Comparison of ENCODE assay signal across 18 cellular contexts in the genomic region with DNA sequence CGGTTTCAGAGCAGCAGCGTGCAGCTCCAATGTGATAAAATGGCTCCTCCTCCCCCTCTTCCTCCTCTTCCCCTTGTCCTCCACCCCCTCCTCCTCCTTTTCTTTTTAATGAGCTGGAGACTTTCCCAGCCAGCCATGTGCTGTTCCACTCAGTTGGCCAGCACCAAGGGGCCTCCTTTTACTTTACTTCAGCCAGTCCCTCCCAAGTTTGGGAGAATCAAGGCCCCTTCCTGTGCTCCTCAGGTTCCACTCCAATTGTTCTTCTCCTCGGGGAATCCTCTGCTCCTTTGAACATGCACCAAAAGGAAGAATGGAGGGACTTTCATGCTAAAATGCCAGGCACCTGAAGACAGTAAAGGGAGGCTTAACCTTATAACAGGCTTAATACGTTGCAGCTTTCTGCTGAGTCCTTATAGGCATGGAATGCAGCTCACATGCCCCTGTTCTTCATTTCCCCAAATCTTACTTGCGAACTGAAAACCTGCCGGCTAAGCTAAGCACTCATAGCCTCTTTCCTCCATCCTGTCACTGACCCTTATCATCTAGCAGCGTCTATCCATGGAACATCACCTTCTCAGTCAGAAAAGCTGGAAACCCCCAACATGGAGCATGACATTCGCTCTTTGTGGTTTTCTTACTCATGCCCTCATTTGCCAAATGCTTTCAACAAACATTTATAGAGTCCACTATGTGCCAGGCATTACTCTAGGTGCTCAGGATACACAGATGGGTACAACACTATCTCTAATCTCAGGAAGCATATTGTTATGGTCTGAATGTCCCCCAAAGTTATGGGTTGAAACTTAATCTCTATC.
DNase-seq lines count a peak whose midpoint lies in the region; ATAC-seq and TF ChIP-seq lines count a peak whose summit lies in the region.
"Had no signal": no experiment of that assay in that cellular context is flagged by ENCODE, and none has a peak within 500 bp of the region (broad histone marks: within the 10 kb centered on the region; RNA-seq: fewer than 3 reads in every experiment).

No MANE protein-coding gene starts in this region.

- H3K27ac ChIP-seq in brain microvascular endothelial cell = no peak overlapping the region
- H3K27ac ChIP-seq: KMS-11, RWPE1, skin epidermis had no signal

- H3K36me3 ChIP-seq in brain microvascular endothelial cell (replicated peaks) (no peaks in the 10 kb centered on the region), HAP-1 (replicated peaks) (no peaks in the 10 kb centered on the region)

- H3K9me3 ChIP-seq in HAP-1 = 0 out of 2 replicates have a peak, but pooled peaks cover 3% of the 10 kb centered on the region

- no peaks in the 10 kb centered on the region for H3K4me1 ChIP-seq in HAP-1

- no peak for ATAC-seq in GM18909 (IDR thresholded peaks at IDR 0.05; ENCODE audit: poor library complexity, unreplicated experiment)
- ATAC-seq: stimulated activated naive B cell treated with anti-CD40 and anti-IgM and Interleukin-4, amounts not matched to agents 10 μg/mL and 1 μg/mL and 100 μg/mL, for 72 hours had no signal

- TF ChIP-seq CTCF in epithelial cell of proximal tubule (conservative IDR thresholded peaks at IDR 0.05; ENCODE audit: low read depth, low read length) = no peak
- no peak for TF ChIP-seq CTCF in brain microvascular endothelial cell (IDR thresholded peaks at IDR 0.05; ENCODE audit: low read depth, low read length, missing control alignments)

- peak; percentile 38 for DNase-seq in ELF-1 (ENCODE audit: low read depth, low spot score)
- peak; percentile 80 for DNase-seq in HT1080 (ENCODE audit: low read depth)
- peak; percentile 70 for DNase-seq in epithelial cell of proximal tubule (ENCODE audit: low read depth)
- peak; percentile 31 for DNase-seq in myocyte (ENCODE audit: low read depth)
- no peak for DNase-seq in brain microvascular endothelial cell
- DNase-seq in islet precursor cell = no peak
- DNase-seq in HAP-1 (ENCODE audit: low spot score in 2 of 2) = no peak
- DNase-seq: activated T-cell treated with anti-CD3 and anti-CD28 coated beads for 4 hours; CD8-positive, alpha-beta memory T cell; GF-D8; NCI-H146; NCI-H524 treated with DMSO at 0.1 percent for 48 hours; stimulated activated naive B cell treated with anti-CD40 and anti-IgM and Interleukin-4, amounts not matched to agents 10 μg/mL and 1 μg/mL and 100 μg/mL, for 72 hours; T-helper 1 cell had no signal

- in situ Hi-C loops in brain microvascular endothelial cell (cut with HindIII; ENCODE audit: low pct_ligation_motif_present, low sequenced_read_pairs) (no loop called here), HAP-1 (cut with MboI; ENCODE audit: low sequenced_read_pairs) (loop anchor here (25.0 kb wide), 1 partner anchor 1250 kb away; no protein-coding TSS in a partner anchor)

- H3K27me3 ChIP-seq in brain microvascular endothelial cell (replicated peaks) = no peaks in the 10 kb centered on the region
- H3K27me3 ChIP-seq in HAP-1 (ENCODE audit: low read depth) = no peaks in the 10 kb centered on the region

- peak overlapping the region; percentile 3 for H3K4me3 ChIP-seq in epithelial cell of proximal tubule (ENCODE audit: low read depth, low read length)
- H3K4me3 ChIP-seq in brain microvascular endothelial cell (ENCODE audit: low read depth, low read length) = no peak overlapping the region
- H3K4me3 ChIP-seq in HAP-1 = no peak overlapping the region
- H3K4me3 ChIP-seq: skin epidermis had no signal

Comparison
In these comparisons a context has a peak if more than half of its experiments do, and no peak if none do; other contexts are left out.
1. DNase-seq: peak in ELF-1 (single experiment), HT1080 (single experiment), epithelial cell of proximal tubule (single experiment) and myocyte (single experiment); none in brain microvascular endothelial cell (single experiment), islet precursor cell (single experiment) and HAP-1 (0 of 2).